ENCODE assay signal across 17 cellular contexts in genomic region chr18:59484796-59485328, GRCh38.
DNase-seq lines count a peak whose midpoint lies in the region; ATAC-seq and TF ChIP-seq lines count a peak whose summit lies in the region.
"Had no signal": no experiment of that assay in that cellular context is flagged by ENCODE, and none has a peak within 500 bp of the region (broad histone marks: within the 10 kb centered on the region; RNA-seq: fewer than 3 reads in every experiment).

No MANE protein-coding gene starts in this region.

- H3K27me3 ChIP-seq in SK-N-SH (ENCODE audit: insufficient read depth), result no peaks in the 10 kb centered on the region
- H3K27me3 ChIP-seq in skeletal muscle satellite cell (ENCODE audit: control insufficient read depth, insufficient read depth, low read length), result no peaks in the 10 kb centered on the region
- H3K27me3 ChIP-seq in thyroid gland, result no peaks in the 10 kb centered on the region
- H3K27me3 ChIP-seq: esophagus squamous epithelium, Peyer's patch, vagina had no signal

- intact Hi-C loops in thyroid gland (cut with DNase I), result no loop called here

- H3K9me3 ChIP-seq in SK-N-SH, result no peaks in the 10 kb centered on the region
- no peaks in the 10 kb centered on the region for H3K9me3 ChIP-seq in skeletal muscle satellite cell (replicated peaks; ENCODE audit: low read length)
- H3K9me3 ChIP-seq in thyroid gland, result no peaks in the 10 kb centered on the region
- H3K9me3 ChIP-seq: esophagus squamous epithelium, Peyer's patch, vagina had no signal

- H3K4me1 ChIP-seq in SK-N-SH (ENCODE audit: control insufficient read depth in 1 of 2, insufficient read depth in 2 of 2, low read depth in 1 of 2, low read length in 1 of 2), result peaks cover 0 to 15% of the 10 kb centered on the region in 2 experiments; a peak in 2 of 4 replicates
- H3K4me1 ChIP-seq in skeletal muscle satellite cell (ENCODE audit: control insufficient read depth, insufficient read depth, low read length), result peaks cover 11% of the 10 kb centered on the region
- H3K4me1 ChIP-seq in thyroid gland, result no peaks in the 10 kb centered on the region
- H3K4me1 ChIP-seq: Peyer's patch had no signal

- H3K79me2 ChIP-seq in SK-N-SH (ENCODE audit: insufficient read depth), result no peaks in the 10 kb centered on the region

- no peak for TF ChIP-seq CTCF in SK-N-SH (IDR thresholded peaks at IDR 0.05)
- TF ChIP-seq CTCF in fibroblast of villous mesenchyme (IDR thresholded peaks at IDR 0.05; ENCODE audit: insufficient read depth, low read depth, low read length), result no peak
- TF ChIP-seq CTCF in thyroid gland (IDR thresholded peaks at IDR 0.05), result no peak

- ATAC-seq in GM18505 (IDR thresholded peaks at IDR 0.05; ENCODE audit: unreplicated experiment), result no peak
- ATAC-seq: activated CD8-positive, alpha-beta T cell treated with anti-CD3 and anti-CD28 coated beads, Interleukin-2, amount 10 ng/mL, durations not matched to agents 7 days and 5 days had no signal

- H3K9ac ChIP-seq in SK-N-SH (no peak overlapping the region), skeletal muscle satellite cell (ENCODE audit: low read depth, low read length) (no peak overlapping the region)

- POLR2A ChIA-PET in SK-N-SH (lab: Yijun Ruan, JAX), result no interaction called here

- H3K36me3 ChIP-seq in SK-N-SH (replicated peaks in 1 of 2; ENCODE audit: control insufficient read depth in 1 of 2, insufficient read depth in 2 of 2, low read length in 1 of 2), result no peaks in the 10 kb centered on the region
- H3K36me3 ChIP-seq in skeletal muscle satellite cell (ENCODE audit: insufficient read depth, low read length), result no peaks in the 10 kb centered on the region
- no peaks in the 10 kb centered on the region for H3K36me3 ChIP-seq in thyroid gland
- H3K36me3 ChIP-seq: esophagus squamous epithelium, Peyer's patch, vagina had no signal

- DNase-seq in GM04503 (ENCODE audit: low read depth) (peak; percentile 58), SK-N-SH (peak; percentile 33), fibroblast of villous mesenchyme (ENCODE audit: low read depth) (peak; percentile 87), thyroid gland (no peak), GM19240 (ENCODE audit: insufficient read length, low spot score) (no peak)
- DNase-seq: activated CD8-positive, alpha-beta T cell treated with anti-CD3 and anti-CD28 coated beads, Interleukin-2, amount 10 ng/mL, durations not matched to agents 7 days and 5 days; dermis blood vessel endothelial cell; esophagus squamous epithelium; GF-D8; NCI-H2029 treated with DMSO at 0.1 percent for 48 hours; NCI-H69; Peyer's patch; small intestine had no signal

- H3K4me3 ChIP-seq in SK-N-SH (ENCODE audit: low read depth in 2 of 2, low read length in 1 of 2) (no peak overlapping the region), fibroblast of villous mesenchyme (ENCODE audit: low read depth, low read length) (no peak overlapping the region), skeletal muscle satellite cell (ENCODE audit: low read length) (no peak overlapping the region), thyroid gland (replicated peaks in 1 of 3) (no peak overlapping the region)
- H3K4me3 ChIP-seq: esophagus squamous epithelium, Peyer's patch, vagina had no signal

- H3K9me2 ChIP-seq in SK-N-SH, result no peaks in the 10 kb centered on the region

- H3K4me2 ChIP-seq in SK-N-SH (no peak overlapping the region), skeletal muscle satellite cell (ENCODE audit: low read length) (peak overlapping the region; percentile 14)

- 48% methylated on average over 6 of the region's 6 CpGs for WGBS in SK-N-SH (ENCODE audit: low lambda C conversion rate)
- 10 to 17% methylated on average over 6 of the region's 6 CpGs for WGBS in thyroid gland, 2 donors

- no peak for TF ChIP-seq POLR2A in thyroid gland (IDR thresholded peaks at IDR 0.05)
- TF ChIP-seq POLR2A in GM18505 (IDR thresholded peaks at IDR 0.05; ENCODE audit: borderline replicate concordance, extremely low read depth, insufficient read depth, insufficient read length), result no peak

- H3F3A ChIP-seq in SK-N-SH (replicated peaks; ENCODE audit: insufficient read depth), result no peaks in the 10 kb centered on the region

- no peaks in the 10 kb centered on the region for H4K20me1 ChIP-seq in SK-N-SH (ENCODE audit: insufficient read depth)

- H2AFZ ChIP-seq in SK-N-SH (ENCODE audit: low read depth), result no peak overlapping the region

- H3K27ac ChIP-seq in SK-N-SH (ENCODE audit: low read depth in 2 of 2, low read length in 1 of 2) (peak overlapping the region in 1 of 2 experiments; percentile 43; a peak in 2 of 4 replicates), thyroid gland (no peak overlapping the region)
- H3K27ac ChIP-seq: esophagus squamous epithelium, Peyer's patch, vagina, VCaP had no signal

- no peak; a peak in 1 of 4 replicates for TF ChIP-seq EP300 in SK-N-SH (IDR thresholded peaks at IDR 0.05; ENCODE audit: borderline replicate concordance in 1 of 2, low read depth in 1 of 2, low read length in 1 of 2)

- CTCF ChIA-PET in SK-N-SH (lab: Yijun Ruan, JAX), result interaction anchor here (0.6 to 1.2 kb wide), 2 partner anchors 71 to 1341 kb away, joined by 3 read pairs; no protein-coding TSS in a partner anchor

- TF ChIP-seq RAD21 in SK-N-SH (IDR thresholded peaks at IDR 0.05; ENCODE audit: low read length), result no peak

TF ChIP-seq in SK-N-SH, 30 proteins besides CTCF, POLR2A, EP300 and RAD21:
- TF ChIP-seq RCOR1 (IDR thresholded peaks at IDR 0.05; ENCODE audit: low read length) (0 out of 2 replicates have a peak, but pooled peaks have one; percentile 17), GATA2 (CRISPR knock-in tag; IDR thresholded peaks at IDR 0.05) (0 out of 2 replicates have a peak, but pooled peaks have one; percentile 21), JUND (IDR thresholded peaks at IDR 0.05) (no peak), FOSL2 (IDR thresholded peaks at IDR 0.05; ENCODE audit: borderline replicate concordance, low read depth) (no peak), RFX5 (IDR thresholded peaks at IDR 0.05; ENCODE audit: low read length) (no peak)
- TF ChIP-seq, protein P1, sequence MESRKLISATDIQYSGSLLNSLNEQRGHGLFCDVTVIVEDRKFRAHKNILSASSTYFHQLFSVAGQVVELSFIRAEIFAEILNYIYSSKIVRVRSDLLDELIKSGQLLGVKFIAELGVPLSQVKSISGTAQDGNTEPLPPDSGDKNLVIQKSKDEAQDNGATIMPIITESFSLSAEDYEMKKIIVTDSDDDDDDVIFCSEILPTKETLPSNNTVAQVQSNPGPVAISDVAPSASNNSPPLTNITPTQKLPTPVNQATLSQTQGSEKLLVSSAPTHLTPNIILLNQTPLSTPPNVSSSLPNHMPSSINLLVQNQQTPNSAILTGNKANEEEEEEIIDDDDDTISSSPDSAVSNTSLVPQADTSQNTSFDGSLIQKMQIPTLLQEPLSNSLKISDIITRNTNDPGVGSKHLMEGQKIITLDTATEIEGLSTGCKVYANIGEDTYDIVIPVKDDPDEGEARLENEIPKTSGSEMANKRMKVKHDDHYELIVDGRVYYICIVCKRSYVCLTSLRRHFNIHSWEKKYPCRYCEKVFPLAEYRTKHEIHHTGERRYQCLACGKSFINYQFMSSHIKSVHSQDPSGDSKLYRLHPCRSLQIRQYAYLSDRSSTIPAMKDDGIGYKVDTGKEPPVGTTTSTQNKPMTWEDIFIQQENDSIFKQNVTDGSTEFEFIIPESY (IDR thresholded peaks at IDR 0.05; ENCODE audit: borderline replicate concordance, low read depth), result no peak

Comparison
In these comparisons a context has a peak if more than half of its experiments do, and no peak if none do; other contexts are left out.
1. DNase-seq: peak in GM04503 (single experiment), SK-N-SH (single experiment) and fibroblast of villous mesenchyme (single experiment); none in thyroid gland (0 of 2) and GM19240 (single experiment).